ENCODE assay signal across 1 cellular context in genomic region chr11:110196241-110196754, GRCh38.
TF ChIP-seq lines count a peak whose summit lies in the region.

No MANE protein-coding gene starts in this region.

TF ChIP-seq in HCT116, 20 proteins besides CTCF, POLR2A, EP300 and RAD21 (continued from another document):
- TF ChIP-seq REST (IDR thresholded peaks at IDR 0.05; ENCODE audit: low read depth), result no peak
- peak; percentile 61; the same call in 1 of the 2 replicates for TF ChIP-seq CBX3 (IDR thresholded peaks at IDR 0.05; ENCODE audit: low read depth)
- no peak for TF ChIP-seq TCF7L2 (IDR thresholded peaks at IDR 0.05; ENCODE audit: borderline replicate concordance, extremely low read depth, insufficient read depth, insufficient read length)
- no peak for TF ChIP-seq EGR1 (IDR thresholded peaks at IDR 0.05; ENCODE audit: low read depth)
- no peak for TF ChIP-seq YY1 (IDR thresholded peaks at IDR 0.05; ENCODE audit: extremely low read depth, insufficient replicate concordance, low read depth, low read length)
- TF ChIP-seq JUND (IDR thresholded peaks at IDR 0.05), result peak; percentile 64
- no peak for TF ChIP-seq ZNF274 (IDR thresholded peaks at IDR 0.05; ENCODE audit: low read depth, low read length)
- no peak for TF ChIP-seq ZFX (IDR thresholded peaks at IDR 0.05)
- peak; percentile 73 for TF ChIP-seq CEBPB (IDR thresholded peaks at IDR 0.05; ENCODE audit: low read depth)
